In genomic region chr9:129888085-129888808, GRCh38 we compare ENCODE assay signal across 1 cellular context.
TF ChIP-seq lines count a peak whose summit lies in the region.

No MANE protein-coding gene starts in this region.

TF ChIP-seq in K562, 482 proteins besides CTCF, POLR2A, EP300 and RAD21 (continued from another document and continues in another):
- no peak for TF ChIP-seq CUX1 (CRISPR knock-in tag; IDR thresholded peaks at IDR 0.05)
- no peak for TF ChIP-seq SMARCA4 (IDR thresholded peaks at IDR 0.05)
- TF ChIP-seq ZC3H8 (IDR thresholded peaks at IDR 0.05): no peak
- TF ChIP-seq MBD1 (CRISPR knock-in tag; IDR thresholded peaks at IDR 0.05): no peak
- TF ChIP-seq USF1 (CRISPR knock-in tag; IDR thresholded peaks at IDR 0.05): no peak
- TF ChIP-seq KAT7 (CRISPR knock-in tag; IDR thresholded peaks at IDR 0.05; ENCODE audit: borderline replicate concordance): no peak
- TF ChIP-seq KDM4B (IDR thresholded peaks at IDR 0.05; ENCODE audit: borderline replicate concordance in 2 of 2, low read depth in 1 of 2): no peak
- TF ChIP-seq GABPA (tag; conservative IDR thresholded peaks at IDR 0.05; ENCODE audit: low read depth): no peak
- TF ChIP-seq ZBTB33 (CRISPR knock-in tag; IDR thresholded peaks at IDR 0.05): no peak
- no peak for TF ChIP-seq NKRF (IDR thresholded peaks at IDR 0.05; ENCODE audit: borderline replicate concordance)
- no peak for TF ChIP-seq CHD1 (IDR thresholded peaks at IDR 0.05; ENCODE audit: low read length)
- no peak for TF ChIP-seq ELF2 (CRISPR knock-in tag; IDR thresholded peaks at IDR 0.05)
- TF ChIP-seq HLTF (IDR thresholded peaks at IDR 0.05): no peak
- TF ChIP-seq UBTF (IDR thresholded peaks at IDR 0.05; ENCODE audit: borderline replicate concordance in 1 of 2, low read depth in 2 of 2, low read length in 2 of 2): no peak
- no peak for TF ChIP-seq ID3 (CRISPR knock-in tag; IDR thresholded peaks at IDR 0.05)
- no peak for TF ChIP-seq ID3 (tag; IDR thresholded peaks at IDR 0.05)
- no peak for TF ChIP-seq ZNF778 (CRISPR knock-in tag; IDR thresholded peaks at IDR 0.05)
- TF ChIP-seq SIN3A (IDR thresholded peaks at IDR 0.05; ENCODE audit: borderline replicate concordance in 2 of 2, control insufficient read depth in 1 of 2, low read depth in 2 of 2, low read length in 2 of 2): no peak
- no peak for TF ChIP-seq ZNF133 (CRISPR knock-in tag; IDR thresholded peaks at IDR 0.05)
- TF ChIP-seq POLR3A (IDR thresholded peaks at IDR 0.05; ENCODE audit: borderline replicate concordance, extremely low read depth, insufficient read depth, insufficient read length): no peak
- no peak for TF ChIP-seq NFE2 (IDR thresholded peaks at IDR 0.05; ENCODE audit: low read depth)
- no peak for TF ChIP-seq BMI1 (IDR thresholded peaks at IDR 0.05; ENCODE audit: low read length)
- peak; percentile 78 for TF ChIP-seq ZBTB17 (CRISPR knock-in tag; IDR thresholded peaks at IDR 0.05)
- TF ChIP-seq LEF1 (IDR thresholded peaks at IDR 0.05): no peak
- no peak for TF ChIP-seq RBM17 (IDR thresholded peaks at IDR 0.05; ENCODE audit: borderline replicate concordance, low read depth, low read length)
- no peak for TF ChIP-seq EWSR1 (IDR thresholded peaks at IDR 0.05; ENCODE audit: borderline replicate concordance, low read depth, partially characterized antibody)
- no peak for TF ChIP-seq DIDO1 (tag; IDR thresholded peaks at IDR 0.05; ENCODE audit: low read depth)
- TF ChIP-seq CREB3 (tag; conservative IDR thresholded peaks at IDR 0.05; ENCODE audit: low read depth): no peak
- no peak for TF ChIP-seq ZNF143 (CRISPR knock-in tag; IDR thresholded peaks at IDR 0.05)
- no peak for TF ChIP-seq ZBTB7A (IDR thresholded peaks at IDR 0.05; ENCODE audit: borderline replicate concordance, control insufficient read depth, low read depth, low read length)
- no peak for TF ChIP-seq HNRNPLL (IDR thresholded peaks at IDR 0.05; ENCODE audit: low read depth, low read length, poor library complexity, severe bottlenecking)
- TF ChIP-seq ZNF699 (CRISPR knock-in tag; IDR thresholded peaks at IDR 0.05; ENCODE audit: insufficient replicate concordance): no peak
- 0 out of 4 replicates have a peak, but pooled peaks of 1 of the 2 experiments have one; percentile 9 for TF ChIP-seq ZMIZ1 (IDR thresholded peaks at IDR 0.05; ENCODE audit: low read depth in 2 of 2, low read length in 2 of 2)
- TF ChIP-seq ZKSCAN3 (CRISPR knock-in tag; IDR thresholded peaks at IDR 0.05): no peak
- no peak for TF ChIP-seq NFE2L1 (tag; IDR thresholded peaks at IDR 0.05; ENCODE audit: borderline replicate concordance, low read depth)
- no peak for TF ChIP-seq HMGXB4 (CRISPR knock-in tag; IDR thresholded peaks at IDR 0.05)
- no peak for TF ChIP-seq ELF1 (tag; IDR thresholded peaks at IDR 0.05)
